17 cellular contexts compared by ENCODE assay signal in genomic region chr1:186643600-186643999, GRCh38. TPM values are rescaled to one million over a fixed set of nuclear protein-coding genes. Genes with fewer than 3 reads are reported as not detected.
A peak's percentile ranks its signal among the peaks of the same experiment; 100 is the strongest.
DNase-seq lines count a peak whose midpoint lies in the region; ATAC-seq and TF ChIP-seq lines count a peak whose summit lies in the region.
"Had no signal": no experiment of that assay in that cellular context is flagged by ENCODE, and none has a peak within 500 bp of the region (broad histone marks: within the 10 kb centered on the region; RNA-seq: fewer than 3 reads in every experiment).

No MANE protein-coding gene starts in this region.

- TF ChIP-seq POLR2A in NB4 (IDR thresholded peaks at IDR 0.05; ENCODE audit: extremely low read depth, insufficient read length) (no peak), adrenal gland (IDR thresholded peaks at IDR 0.05) (no peak)

- dilution Hi-C loops in mammary epithelial cell (cut with HindIII; ENCODE audit: low sequenced_read_pairs): no loop called here

- intact Hi-C loops in Calu3 (cut with micrococcal nuclease; ENCODE audit: unreplicated experiment) (loop anchor here (5.0 kb wide), 1 partner anchor 34 kb away; no protein-coding TSS in a partner anchor), mammary epithelial cell (cut with micrococcal nuclease) (no loop called here), adrenal gland (cut with DNase I) (no loop called here)

- H3K36me3 Mint-ChIP-seq in Calu3 (ENCODE audit: insufficient read depth, unreplicated experiment): no peaks in the 10 kb centered on the region
- no peaks in the 10 kb centered on the region for H3K36me3 Mint-ChIP-seq in activated CD8-positive, alpha-beta memory T cell treated with anti-CD3 and anti-CD28 coated beads, Interleukin-2, amount 10 ng/mL, durations not matched to agents 7 days and 5 days

- H2AFZ ChIP-seq in mammary epithelial cell (ENCODE audit: low read depth, low read length): no peak overlapping the region
- H2AFZ ChIP-seq in mesenchymal stem cell (ENCODE audit: low read depth, low read length): no peak overlapping the region

- H3K4me2 ChIP-seq in mammary epithelial cell (ENCODE audit: insufficient read depth, low read depth, low read length) (peak overlapping the region; percentile 46), mesenchymal stem cell (ENCODE audit: low read length, poor library complexity, severe bottlenecking) (no peak overlapping the region)

- H3K4me1 ChIP-seq in mammary epithelial cell (ENCODE audit: insufficient read depth, low read length) (peaks cover 4% of the 10 kb centered on the region), mesenchymal stem cell (ENCODE audit: control insufficient read depth, insufficient read depth, low read depth, low read length) (no peaks in the 10 kb centered on the region), adrenal gland (replicated peaks in 1 of 2) (no peaks in the 10 kb centered on the region)
- H3K4me1 ChIP-seq: BE2C, upper lobe of left lung had no signal

- H3K27me3 ChIP-seq in mammary epithelial cell (ENCODE audit: insufficient read depth, low read length) (no peaks in the 10 kb centered on the region), mesenchymal stem cell (ENCODE audit: control insufficient read depth in 1 of 2, insufficient read depth in 1 of 2, low read length in 2 of 2) (no peaks in the 10 kb centered on the region), adrenal gland (no peaks in the 10 kb centered on the region)
- H3K27me3 ChIP-seq: BE2C, dorsolateral prefrontal cortex, MG63, upper lobe of left lung had no signal

- H3K9me3 Mint-ChIP-seq in Calu3 (ENCODE audit: low read depth, unreplicated experiment): no peaks in the 10 kb centered on the region
- no peaks in the 10 kb centered on the region for H3K9me3 Mint-ChIP-seq in activated CD8-positive, alpha-beta memory T cell treated with anti-CD3 and anti-CD28 coated beads, Interleukin-2, amount 10 ng/mL, durations not matched to agents 7 days and 5 days (ENCODE audit: low read depth)

- no peak overlapping the region for H2BK5ac ChIP-seq in mesenchymal stem cell (ENCODE audit: low read depth, low read length, poor library complexity, severe bottlenecking)

- no peak overlapping the region for H3K23ac ChIP-seq in mesenchymal stem cell (ENCODE audit: low read length in 2 of 2)

- DNase-seq in Calu3 (no peak), NB4 (ENCODE audit: low read depth) (peak; percentile 15), mammary epithelial cell (peak; percentile 63), mesenchymal stem cell (peak; percentile 24), NCI-H510A treated with DMSO at 0.1 percent for 48 hours (lab: John Stamatoyannopoulos, UW) (no peak), adrenal gland (no peak)
- no peak for DNase-seq in activated CD8-positive, alpha-beta memory T cell treated with anti-CD3 and anti-CD28 coated beads, Interleukin-2, amount 10 ng/mL, durations not matched to agents 7 days and 5 days
- DNase-seq: activated effector memory CD4-positive, alpha-beta T cell treated with anti-CD3 and anti-CD28 coated beads, Interleukin-2, amount 50 U/mL, for 16 hours; BE2C; DMS 273 treated with DMSO at 0.1 percent for 48 hours; dorsolateral prefrontal cortex; MG63; NCI-H2171; right cardiac atrium; stimulated activated CD4-positive, alpha-beta T cell treated with anti-CD3 and anti-CD28 coated beads, Interleukin-4, amount 100 ng/mL, for 1 hour; upper lobe of left lung had no signal

- H4K8ac ChIP-seq in mesenchymal stem cell (ENCODE audit: low read length): no peak overlapping the region

- H3K4me3 ChIP-seq in NB4 (ENCODE audit: low read depth, low read length) (no peak overlapping the region), mammary epithelial cell (replicated peaks in 1 of 3; ENCODE audit: insufficient read depth in 1 of 3, low read depth in 2 of 3, low read length in 3 of 3) (no peak overlapping the region), mesenchymal stem cell (ENCODE audit: insufficient read depth in 1 of 2, low read depth in 1 of 2, low read length in 2 of 2) (no peak overlapping the region), adrenal gland (no peak overlapping the region)
- H3K4me3 ChIP-seq: dorsolateral prefrontal cortex, MG63, upper lobe of left lung had no signal

- ATAC-seq in activated CD8-positive, alpha-beta memory T cell treated with anti-CD3 and anti-CD28 coated beads, Interleukin-2, amount 10 ng/mL, durations not matched to agents 7 days and 5 days: no peak
- no peak for ATAC-seq in HG02623 (IDR thresholded peaks at IDR 0.05; ENCODE audit: unreplicated experiment)
- ATAC-seq: right cardiac atrium had no signal

- H2BK120ac ChIP-seq in mesenchymal stem cell (ENCODE audit: low read depth, low read length): no peak overlapping the region

- H3K9me3 ChIP-seq in mammary epithelial cell (replicated peaks; ENCODE audit: insufficient read depth, low read length): no peaks in the 10 kb centered on the region
- H3K9me3 ChIP-seq in mesenchymal stem cell (ENCODE audit: control insufficient read depth, low read length): no peaks in the 10 kb centered on the region
- no peaks in the 10 kb centered on the region for H3K9me3 ChIP-seq in adrenal gland (replicated peaks in 1 of 3)
- H3K9me3 ChIP-seq: BE2C, MG63, upper lobe of left lung had no signal

- H3K14ac ChIP-seq in mesenchymal stem cell (ENCODE audit: low read length in 2 of 2): no peak overlapping the region

- no peak overlapping the region for H2AK5ac ChIP-seq in mesenchymal stem cell (ENCODE audit: low read length, severe bottlenecking)

- H3K27ac ChIP-seq in mammary epithelial cell (ENCODE audit: insufficient read depth, low read depth, low read length) (no peak overlapping the region), mesenchymal stem cell (ENCODE audit: low read length, poor library complexity, severe bottlenecking) (no peak overlapping the region), adrenal gland (no peak overlapping the region)
- H3K27ac ChIP-seq: upper lobe of left lung had no signal

- CTCF ChIA-PET in Calu3 (lab: Charles Lee) (interaction anchor here (0.6 kb wide), 1 partner anchor 20 kb away, joined by 3 read pairs; no protein-coding TSS in a partner anchor), mammary epithelial cell (lab: Charles Lee; ENCODE audit: low non-redundant PET) (no interaction called here)
- CTCF ChIA-PET in activated CD8-positive, alpha-beta memory T cell treated with anti-CD3 and anti-CD28 coated beads, Interleukin-2, amount 10 ng/mL, durations not matched to agents 7 days and 5 days (lab: Charles Lee): no interaction called here

- H3K4ac ChIP-seq in mesenchymal stem cell (ENCODE audit: low read depth in 1 of 2, low read length in 2 of 2): no peak overlapping the region

- no peak overlapping the region for H2BK15ac ChIP-seq in mesenchymal stem cell (ENCODE audit: low read depth, poor library complexity, severe bottlenecking)

- no peak for TF ChIP-seq CTCF in Calu3 (IDR thresholded peaks at IDR 0.05; ENCODE audit: unreplicated experiment)
- TF ChIP-seq CTCF in NB4 (IDR thresholded peaks at IDR 0.05; ENCODE audit: low read depth, low read length): no peak
- no peak for TF ChIP-seq CTCF in mammary epithelial cell (conservative IDR thresholded peaks at IDR 0.05 in 1 of 2, IDR thresholded peaks at IDR 0.05 in 1 of 2; ENCODE audit: extremely low read depth in 1 of 2, insufficient read depth in 1 of 2, low read depth in 1 of 2, low read length in 2 of 2)
- no peak for TF ChIP-seq CTCF in adrenal gland (IDR thresholded peaks at IDR 0.05)

- no peaks in the 10 kb centered on the region for H4K20me1 ChIP-seq in mammary epithelial cell (ENCODE audit: insufficient read depth, low read length)

- H3K36me3 ChIP-seq in mammary epithelial cell (ENCODE audit: insufficient read depth, low read length) (no peaks in the 10 kb centered on the region), mesenchymal stem cell (ENCODE audit: control insufficient read depth in 1 of 2, insufficient read depth in 2 of 2, low read depth in 1 of 2, low read length in 2 of 2) (no peaks in the 10 kb centered on the region), adrenal gland (replicated peaks in 1 of 2) (no peaks in the 10 kb centered on the region)
- H3K36me3 ChIP-seq: BE2C, MG63, upper lobe of left lung had no signal

- WGBS in mammary epithelial cell (ENCODE audit: low coverage, missing lambda C conversion rate): 46% methylated on average over 2 of the region's 2 CpGs
- 50% methylated on average over 1 of the region's 2 CpGs for WGBS in mesenchymal stem cell
- 74 to 83% (median 77%) methylated on average over 2 of the region's 2 CpGs for WGBS in adrenal gland, 4 donors

- no peak overlapping the region for H4K91ac ChIP-seq in mesenchymal stem cell (ENCODE audit: low read length)

- H3K9ac ChIP-seq in mammary epithelial cell (ENCODE audit: insufficient read depth, low read length) (no peak overlapping the region), mesenchymal stem cell (ENCODE audit: low read length) (no peak overlapping the region)

- H3K79me1 ChIP-seq in mesenchymal stem cell (replicated peaks; ENCODE audit: low read length, poor library complexity, severe bottlenecking): no peaks in the 10 kb centered on the region

- H3K27me3 Mint-ChIP-seq in Calu3 (ENCODE audit: unreplicated experiment): no peaks in the 10 kb centered on the region
- H3K27me3 Mint-ChIP-seq in activated CD8-positive, alpha-beta memory T cell treated with anti-CD3 and anti-CD28 coated beads, Interleukin-2, amount 10 ng/mL, durations not matched to agents 7 days and 5 days: no peaks in the 10 kb centered on the region

- peak overlapping the region; percentile 22 for H3K27ac Mint-ChIP-seq in Calu3 (ENCODE audit: unreplicated experiment)
- H3K27ac Mint-ChIP-seq in activated CD8-positive, alpha-beta memory T cell treated with anti-CD3 and anti-CD28 coated beads, Interleukin-2, amount 10 ng/mL, durations not matched to agents 7 days and 5 days: no peak overlapping the region

- no peak overlapping the region for H3K18ac ChIP-seq in mesenchymal stem cell (ENCODE audit: low read depth in 1 of 2, low read length in 2 of 2)

- no peak overlapping the region for H3K4me3 Mint-ChIP-seq in Calu3 (ENCODE audit: low read depth, unreplicated experiment)
- H3K4me3 Mint-ChIP-seq in activated CD8-positive, alpha-beta memory T cell treated with anti-CD3 and anti-CD28 coated beads, Interleukin-2, amount 10 ng/mL, durations not matched to agents 7 days and 5 days: no peak overlapping the region

- no peaks in the 10 kb centered on the region for H3K79me2 ChIP-seq in mammary epithelial cell (ENCODE audit: insufficient read depth, low read length)

- no peak overlapping the region for H2BK12ac ChIP-seq in mesenchymal stem cell (ENCODE audit: low read length in 2 of 2)

- H3K4me1 Mint-ChIP-seq in Calu3 (ENCODE audit: low read depth, unreplicated experiment): peaks cover 27% of the 10 kb centered on the region
- H3K4me1 Mint-ChIP-seq in activated CD8-positive, alpha-beta memory T cell treated with anti-CD3 and anti-CD28 coated beads, Interleukin-2, amount 10 ng/mL, durations not matched to agents 7 days and 5 days: no peaks in the 10 kb centered on the region

- in situ Hi-C loops in mammary epithelial cell (cut with MboI; ENCODE audit: low sequenced_read_pairs in 2 of 2): no loop called here

- no TSS peak for BruUV-seq in Calu3 (replicated peaks; lab: Mats Ljungman, UMichigan)
- BruUV-seq in mammary epithelial cell (replicated peaks; lab: Mats Ljungman, UMichigan): no TSS peak

RNA-seq across cellular contexts. Expression of gene PTGS2, which starts 36.6 kb away (rescaled TPM):
- total RNA-seq in Calu3 (2022): 64.2 and 78.2 TPM in 2 replicates
- 100 to 1,000 TPM in 1 of 2 donors, 10 to 100 TPM in 1; 11.7 to 304 TPM for total RNA-seq in mammary epithelial cell
- 13.5 TPM for polyA plus RNA-seq in mammary epithelial cell
- 17.1 TPM for polyA minus RNA-seq in mammary epithelial cell
- polyA plus RNA-seq in mesenchymal stem cell (2013, experiment 1 of 2): 31.6 TPM
- polyA plus RNA-seq in mesenchymal stem cell (2013, experiment 2 of 2): 31.1 TPM
- total RNA-seq in activated CD8-positive, alpha-beta memory T cell treated with anti-CD3 and anti-CD28 coated beads, Interleukin-2, amount 10 ng/mL, durations not matched to agents 7 days and 5 days: 1 to 10 TPM in 1 of 2 experiments, not detected in 1; 2.2 TPM
- total RNA-seq in adrenal gland: 10 to 100 TPM in 2 of 8 donors, 1 to 10 TPM in 6; 1.5 to 21.5 (median 3.1) TPM
- 10 to 100 TPM in 1 of 3 donors, 1 to 10 TPM in 1, under 1 TPM in 1; 0.77 to 13.6 (median 1.1) TPM for polyA plus RNA-seq in adrenal gland

Comparison
In these comparisons a context has a peak if more than half of its experiments do, and no peak if none do; other contexts are left out.
1. DNase-seq: peak in NB4 (single experiment), mammary epithelial cell (single experiment) and mesenchymal stem cell (single experiment); none in Calu3 (single experiment), activated CD8-positive, alpha-beta memory T cell treated with anti-CD3 and anti-CD28 coated beads, Interleukin-2, amount 10 ng/mL, durations not matched to agents 7 days and 5 days (single experiment), NCI-H510A treated with DMSO at 0.1 percent for 48 hours (single experiment) and adrenal gland (0 of 7).